23 cellular contexts compared by ENCODE assay signal in the genomic region with DNA sequence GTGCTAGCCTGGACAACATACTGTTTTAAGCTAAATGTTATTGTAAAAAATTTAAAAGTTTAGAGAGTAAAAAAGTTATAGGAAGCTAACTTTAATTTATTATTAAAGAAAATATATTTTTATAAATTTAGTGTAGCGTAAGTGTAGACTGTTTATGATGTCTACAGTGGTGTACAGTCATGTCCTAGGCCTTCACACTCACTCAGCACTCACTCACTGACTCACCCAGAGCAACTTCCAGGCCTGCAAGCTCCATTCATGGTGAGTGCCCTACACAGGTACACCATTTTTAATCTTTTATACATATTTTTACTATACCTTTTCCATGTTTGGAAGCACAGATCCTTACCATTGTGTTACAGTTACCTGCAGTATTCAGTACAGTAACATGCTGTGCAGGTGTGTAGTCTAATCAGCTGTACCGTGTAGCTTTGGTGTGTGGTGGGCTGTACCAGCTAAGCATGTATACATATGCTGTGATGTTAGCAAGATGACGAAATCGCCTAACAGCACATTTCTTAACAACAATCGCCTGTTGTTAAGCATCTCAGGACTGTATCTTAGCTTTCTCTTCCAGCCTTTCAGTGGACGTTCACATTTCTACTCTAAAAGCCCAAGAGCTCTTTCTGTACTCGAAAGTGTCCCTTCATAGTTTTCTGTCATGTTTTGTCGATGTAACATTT. TPM values are rescaled to one million over a fixed set of nuclear protein-coding genes. Genes with fewer than 3 reads are reported as not detected.
"Had no signal": no experiment of that assay in that cellular context is flagged by ENCODE, and none has a peak within 500 bp of the region (broad histone marks: within the 10 kb centered on the region; RNA-seq: fewer than 3 reads in every experiment).

No MANE protein-coding gene starts in this region.

- H3K27ac Mint-ChIP-seq: activated CD8-positive, alpha-beta T cell treated with anti-CD3 and anti-CD28 coated beads, Interleukin-2, amount 10 ng/mL, durations not matched to agents 7 days and 5 days; activated naive CD8-positive, alpha-beta T cell treated with anti-CD3 and anti-CD28 coated beads, Interleukin-2, amount 10 ng/mL, durations not matched to agents 7 days and 5 days; activated T-cell treated with anti-CD3 and anti-CD28 coated beads, Interleukin-2, amount 50 U/mL, for 24 hours; activated T-helper 2 cell treated with anti-CD3 and anti-CD28 coated beads, Interferon-gamma antibody, Interleukin-2, Interleukin-4, amounts not matched to agents 10 μg/mL and 5 μg/mL and 100 μg/mL, durations not matched to agents 14 hours and 24 hours and 36 hours; brain had no signal

- H3K4me3 Mint-ChIP-seq: activated CD8-positive, alpha-beta T cell treated with anti-CD3 and anti-CD28 coated beads, Interleukin-2, amount 10 ng/mL, durations not matched to agents 7 days and 5 days; activated naive CD8-positive, alpha-beta T cell treated with anti-CD3 and anti-CD28 coated beads, Interleukin-2, amount 10 ng/mL, durations not matched to agents 7 days and 5 days; activated T-cell treated with anti-CD3 and anti-CD28 coated beads, Interleukin-2, amount 50 U/mL, for 24 hours; brain had no signal

- FAIRE-seq: endometrium, urothelium cell line had no signal

- H3K27ac ChIP-seq: coronary artery, gastroesophageal sphincter, heart left ventricle, left ventricle myocardium inferior, tibial nerve had no signal

- H3K36me3 Mint-ChIP-seq: activated naive CD8-positive, alpha-beta T cell treated with anti-CD3 and anti-CD28 coated beads, Interleukin-2, amount 10 ng/mL, durations not matched to agents 7 days and 5 days; brain had no signal

- H3K9me3 ChIP-seq: gastroesophageal sphincter, heart left ventricle, left ventricle myocardium inferior, tibial nerve had no signal

- H3K4me1 ChIP-seq: gastroesophageal sphincter, heart left ventricle, left ventricle myocardium inferior, tibial nerve had no signal

- H3K4me3 ChIP-seq: coronary artery, gastroesophageal sphincter, heart left ventricle, left ventricle myocardium inferior, tibial nerve had no signal

- H3K9me3 Mint-ChIP-seq: activated naive CD8-positive, alpha-beta T cell treated with anti-CD3 and anti-CD28 coated beads, Interleukin-2, amount 10 ng/mL, durations not matched to agents 7 days and 5 days; activated T-cell treated with anti-CD3 and anti-CD28 coated beads, Interleukin-2, amount 50 U/mL, for 24 hours; activated T-helper 2 cell treated with anti-CD3 and anti-CD28 coated beads, Interferon-gamma antibody, Interleukin-2, Interleukin-4, amounts not matched to agents 10 μg/mL and 5 μg/mL and 100 μg/mL, durations not matched to agents 14 hours and 24 hours and 36 hours had no signal

- H3K36me3 ChIP-seq: gastroesophageal sphincter, heart left ventricle, left ventricle myocardium inferior, tibial nerve had no signal

- DNase-seq: activated CD4-positive, alpha-beta T cell treated with anti-CD3 and anti-CD28 coated beads for 48 hours; activated CD4-positive, CD25-positive, alpha-beta regulatory T cell; activated CD8-positive, alpha-beta T cell treated with anti-CD3 and anti-CD28 coated beads, Interleukin-2, amount 10 ng/mL, durations not matched to agents 7 days and 5 days; activated naive CD4-positive, alpha-beta T cell treated with Interleukin-2 at 50 U/mL for 16 hours; activated naive CD8-positive, alpha-beta T cell treated with anti-CD3 and anti-CD28 coated beads, Interleukin-2, amount 10 ng/mL, durations not matched to agents 7 days and 5 days; activated T-cell treated with anti-CD3 and anti-CD28 coated beads, Interleukin-2, amount 50 U/mL, for 24 hours; heart left ventricle; left ventricle myocardium inferior; occipital lobe; posterior cingulate gyrus; retina; stimulated activated CD4-positive, alpha-beta T cell treated with anti-CD3 and anti-CD28 coated beads, Interleukin-12 subunit alpha, Interleukin-12 subunit beta, amount 100 ng/mL, for 4 hours; stimulated activated CD4-positive, alpha-beta T cell treated with anti-CD3 and anti-CD28 coated beads, Interleukin-1b, Interleukin-23, amount 100 ng/mL, for 48 hours; stimulated activated CD8-positive, alpha-beta memory T cell treated with anti-CD3 and anti-CD28 coated beads, Interleukin-4, amount 100 ng/mL, for 48 hours; stimulated activated naive CD4-positive, alpha-beta T cell; T-helper 9 cell had no signal

RNA-seq across cellular contexts. Expression of gene RNF32, which starts 12.5 kb away (rescaled TPM):
- total RNA-seq: left ventricle myocardium inferior had no signal
